In genomic region chr9:22256381-22256780, GRCh38 we compare ENCODE assay signal across 22 cellular contexts.
DNase-seq lines count a peak whose midpoint lies in the region; ATAC-seq, FAIRE-seq and TF ChIP-seq lines count a peak whose summit lies in the region.
"Had no signal": no experiment of that assay in that cellular context is flagged by ENCODE, and none has a peak within 500 bp of the region (broad histone marks: within the 10 kb centered on the region; RNA-seq: fewer than 3 reads in every experiment).

No MANE protein-coding gene starts in this region.

- no peaks in the 10 kb centered on the region for H3K79me2 ChIP-seq in keratinocyte (ENCODE audit: control insufficient read depth, insufficient read depth, low read length)

- peaks cover 15% of the 10 kb centered on the region for H3K9me3 Mint-ChIP-seq in MCF 10A (ENCODE audit: unreplicated experiment)

- CTCF ChIA-PET in MCF 10A (lab: Yijun Ruan, JAX), result interaction anchor here (0.7 to 1.7 kb wide), 3 partner anchors 13 to 50 kb away, joined by 3 to 9 read pairs (median 3); no protein-coding TSS in a partner anchor

- H3K36me3 Mint-ChIP-seq in MCF 10A (ENCODE audit: insufficient read depth, unreplicated experiment), result no peaks in the 10 kb centered on the region

- no peaks in the 10 kb centered on the region for H3K4me1 Mint-ChIP-seq in MCF 10A (ENCODE audit: insufficient read depth, unreplicated experiment)
- H3K4me1 Mint-ChIP-seq: H9, IgD-negative memory B cell had no signal

- no peaks in the 10 kb centered on the region for H3K9me1 ChIP-seq in keratinocyte (ENCODE audit: control insufficient read depth, extremely low read depth, insufficient read depth, low read length)

- WGBS in esophagus, 2 donors, result 63 to 74% methylated on average over 3 of the region's 3 CpGs

- dilution Hi-C loops in keratinocyte (cut with MboI; ENCODE audit: extremely low pct_ligation_motif_present, low sequenced_read_pairs), result no loop called here

- no peak overlapping the region for H3K27ac Mint-ChIP-seq in MCF 10A (ENCODE audit: low read depth, unreplicated experiment)
- H3K27ac Mint-ChIP-seq: CD4-positive, alpha-beta T cell; H9; IgD-negative memory B cell had no signal

- no peaks in the 10 kb centered on the region for H3K4me1 ChIP-seq in breast epithelium
- peaks cover 0 to 5% of the 10 kb centered on the region in 2 donors for H3K4me1 ChIP-seq in esophagus (ENCODE audit: control insufficient read depth in 2 of 2, insufficient read depth in 2 of 2, low read length in 1 of 2)
- H3K4me1 ChIP-seq in keratinocyte (ENCODE audit: control insufficient read depth, extremely low read depth, insufficient read depth, low read length), result peaks cover 26% of the 10 kb centered on the region
- H3K4me1 ChIP-seq: A549, Caco-2 had no signal

- no peaks in the 10 kb centered on the region for H3K36me3 ChIP-seq in breast epithelium
- no peaks in the 10 kb centered on the region for H3K36me3 ChIP-seq in esophagus (ENCODE audit: control insufficient read depth in 2 of 2, insufficient read depth in 2 of 2, low read length in 1 of 2)
- H3K36me3 ChIP-seq in keratinocyte (ENCODE audit: control insufficient read depth in 2 of 2, extremely low read depth in 1 of 2, insufficient read depth in 2 of 2, low read length in 2 of 2), result peaks cover 0 to 4% of the 10 kb centered on the region in 2 experiments

- TF ChIP-seq POLR2A in breast epithelium (IDR thresholded peaks at IDR 0.05), result no peak

- peaks cover 7 to 27% of the 10 kb centered on the region in 2 donors for H3K9me3 ChIP-seq in breast epithelium
- H3K9me3 ChIP-seq in esophagus (ENCODE audit: control insufficient read depth in 2 of 2, insufficient read depth in 1 of 2, low read depth in 1 of 2, low read length in 1 of 2), result peaks cover 4 to 6% of the 10 kb centered on the region in 2 donors
- peaks cover 18% of the 10 kb centered on the region for H3K9me3 ChIP-seq in keratinocyte (ENCODE audit: control insufficient read depth, low read depth, low read length)
- H3K9me3 ChIP-seq: Caco-2 had no signal

- no TSS peak for BruUV-seq in MCF 10A (replicated peaks; lab: Mats Ljungman, UMichigan)

- no peak overlapping the region for H3K4me3 Mint-ChIP-seq in MCF 10A (ENCODE audit: unreplicated experiment)
- H3K4me3 Mint-ChIP-seq: CD4-positive, alpha-beta T cell; H9; IgD-negative memory B cell had no signal

- H4K20me1 ChIP-seq in keratinocyte (ENCODE audit: control insufficient read depth, extremely low read depth, insufficient read depth, low read length), result no peaks in the 10 kb centered on the region

- no peak overlapping the region for H3K4me3 ChIP-seq in breast epithelium
- no peak overlapping the region for H3K4me3 ChIP-seq in esophagus (ENCODE audit: low read depth in 1 of 2, low read length in 2 of 2)
- H3K4me3 ChIP-seq in keratinocyte (ENCODE audit: control insufficient read depth in 2 of 3, extremely low read depth in 1 of 3, insufficient read depth in 2 of 3, low read depth in 1 of 3, low read length in 3 of 3), result peak overlapping the region in 2 of 3 experiments; percentile 13 to 30
- H3K4me3 ChIP-seq: A549 had no signal

- intact Hi-C loops in MCF 10A (cut with micrococcal nuclease) (no loop called here), breast epithelium (cut with DNase I; ENCODE audit: low total_unique reads) (no loop called here)

- H3K9ac ChIP-seq in keratinocyte (ENCODE audit: control insufficient read depth, extremely low read depth, insufficient read depth, low read length), result peak overlapping the region; percentile 59

- no peak for ATAC-seq in GM21737 (IDR thresholded peaks at IDR 0.05; ENCODE audit: unreplicated experiment)
- ATAC-seq in HG02623 (IDR thresholded peaks at IDR 0.05; ENCODE audit: unreplicated experiment), result no peak
- ATAC-seq: A549, HepG2 had no signal

- H3K4me2 ChIP-seq in keratinocyte (ENCODE audit: control insufficient read depth, extremely low read depth, insufficient read depth, low read depth, low read length), result peak overlapping the region; percentile 36
- H3K4me2 ChIP-seq: A549 had no signal

- POLR2A ChIA-PET in MCF 10A (lab: Yijun Ruan, JAX), result interaction anchor here (0.6 kb wide), 1 partner anchor 714 kb away, joined by 5 read pairs; no protein-coding TSS in a partner anchor

- no peaks in the 10 kb centered on the region for H3K27me3 Mint-ChIP-seq in MCF 10A (ENCODE audit: insufficient read depth, unreplicated experiment)

- no peak for FAIRE-seq in keratinocyte (lab: Jason Lieb, UNC)
- FAIRE-seq: A549, D721Med, G401.6, GM12891, GM19239, HepG2 had no signal

- no peak overlapping the region for H3K27ac ChIP-seq in breast epithelium
- H3K27ac ChIP-seq in esophagus (ENCODE audit: low read depth in 2 of 2, low read length in 1 of 2), result peak overlapping the region; percentile 36 to 91
- H3K27ac ChIP-seq in keratinocyte (ENCODE audit: control insufficient read depth, insufficient read depth, low read length), result peak overlapping the region; percentile 91
- H3K27ac ChIP-seq: 22Rv1, A549, C4-2B had no signal

- H2AFZ ChIP-seq in keratinocyte (ENCODE audit: control insufficient read depth, low read length), result peak overlapping the region; percentile 35

- DNase-seq in MCF 10A (ENCODE audit: unreplicated experiment) (peak; percentile 0), breast epithelium (ENCODE audit: low spot score in 2 of 2) (no peak), keratinocyte (ENCODE audit: low read depth, low spot score) (no peak), NCI-H2227 treated with DMSO at 0.1 percent for 48 hours (lab: John Stamatoyannopoulos, UW) (no peak), cerebellar cortex (ENCODE audit: low spot score) (no peak)
- DNase-seq: AML-193; Caco-2; CD4-positive, alpha-beta T cell; GOT3; H9 had no signal

- no peak for TF ChIP-seq CTCF in MCF 10A (IDR thresholded peaks at IDR 0.05; ENCODE audit: unreplicated experiment)
- no peak for TF ChIP-seq CTCF in breast epithelium (IDR thresholded peaks at IDR 0.05)
- no peak for TF ChIP-seq CTCF in keratinocyte (optimal IDR thresholded peaks at IDR 0.05 in 1 of 3, IDR thresholded peaks at IDR 0.05 in 1 of 3, conservative IDR thresholded peaks at IDR 0.05 in 1 of 3; ENCODE audit: extremely low read depth in 1 of 3, insufficient read depth in 2 of 3, low read length in 3 of 3)

- H3K27me3 ChIP-seq in breast epithelium, result no peaks in the 10 kb centered on the region
- H3K27me3 ChIP-seq in esophagus (ENCODE audit: control insufficient read depth in 1 of 2, insufficient read depth in 2 of 2, low read length in 2 of 2), result no peaks in the 10 kb centered on the region
- no peaks in the 10 kb centered on the region for H3K27me3 ChIP-seq in keratinocyte (ENCODE audit: control insufficient read depth, extremely low read depth, insufficient read depth, low read length)

Comparison
In these comparisons a context has a peak if more than half of its experiments do, and no peak if none do; other contexts are left out.
1. H3K27ac ChIP-seq: peak in esophagus (2 of 2) and keratinocyte (single experiment); none in breast epithelium (0 of 2).
2. H3K4me3 ChIP-seq: peak in keratinocyte (2 of 3); none in breast epithelium (0 of 3) and esophagus (0 of 2).